1 cellular context compared by ENCODE assay signal in genomic region chr15:72230197-72231065, GRCh38.
TF ChIP-seq lines count a peak whose summit lies in the region.

No MANE protein-coding gene starts in this region.

TF ChIP-seq in HepG2, 621 proteins besides CTCF, POLR2A, EP300 and RAD21 (continued from another document and continues in another):
- peak; percentile 60 for TF ChIP-seq ZNF687 (CRISPR knock-in tag; IDR thresholded peaks at IDR 0.05)
- peak; percentile 57; the same call in 1 of the 2 replicates for TF ChIP-seq ZNF414 (CRISPR knock-in tag; IDR thresholded peaks at IDR 0.05)
- peak; percentile 90 for TF ChIP-seq SAP130 (CRISPR knock-in tag; IDR thresholded peaks at IDR 0.05; ENCODE audit: low read depth)
- peak; percentile 90 for TF ChIP-seq ZC3H13 (CRISPR knock-in tag; IDR thresholded peaks at IDR 0.05)
- TF ChIP-seq SMYD3 (CRISPR knock-in tag; IDR thresholded peaks at IDR 0.05): peak; percentile 23; the same call in 1 of the 2 replicates
- no peak for TF ChIP-seq CREB1 (IDR thresholded peaks at IDR 0.05)
- TF ChIP-seq CREB1 (CRISPR knock-in tag; IDR thresholded peaks at IDR 0.05): no peak
- no peak for TF ChIP-seq ZNF557 (CRISPR knock-in tag; IDR thresholded peaks at IDR 0.05)
- TF ChIP-seq YEATS4 (CRISPR knock-in tag; IDR thresholded peaks at IDR 0.05; ENCODE audit: borderline replicate concordance): peak; percentile 55; the same call in 1 of the 2 replicates
- peak; percentile 27 for TF ChIP-seq ZIK1 (CRISPR knock-in tag; IDR thresholded peaks at IDR 0.05; ENCODE audit: borderline replicate concordance, low read depth)
- peak; percentile 69; the same call in 1 of the 2 replicates for TF ChIP-seq MYC (CRISPR knock-in tag; IDR thresholded peaks at IDR 0.05; ENCODE audit: borderline replicate concordance)
- TF ChIP-seq TP53 (CRISPR knock-in tag; conservative IDR thresholded peaks at IDR 0.05): 0 out of 2 replicates have a peak, but pooled peaks have one; percentile 8
- peak; percentile 17; the same call in 1 of the 2 replicates for TF ChIP-seq ZHX2 (IDR thresholded peaks at IDR 0.05; ENCODE audit: low read depth)
- no peak; the same call in 1 of the 2 replicates for TF ChIP-seq ZHX2 (CRISPR knock-in tag; IDR thresholded peaks at IDR 0.05; ENCODE audit: borderline replicate concordance)
- TF ChIP-seq SP4 (CRISPR knock-in tag; IDR thresholded peaks at IDR 0.05): peak; percentile 46; the same call in 1 of the 2 replicates
- TF ChIP-seq KLF16 (CRISPR knock-in tag; IDR thresholded peaks at IDR 0.05): 0 out of 4 replicates have a peak, but pooled peaks of 1 of the 2 experiments have one; percentile 26
- peak; percentile 57; the same call in 1 of the 2 replicates for TF ChIP-seq ZNF574 (CRISPR knock-in tag; IDR thresholded peaks at IDR 0.05)
- TF ChIP-seq TEF (CRISPR knock-in tag; IDR thresholded peaks at IDR 0.05): peak; percentile 7
- peak; percentile 84 for TF ChIP-seq ZSCAN25 (CRISPR knock-in tag; IDR thresholded peaks at IDR 0.05)
- TF ChIP-seq NFAT5 (CRISPR knock-in tag; IDR thresholded peaks at IDR 0.05): peak; percentile 5
- 0 out of 2 replicates have a peak, but pooled peaks have one; percentile 17 for TF ChIP-seq POGK (CRISPR knock-in tag; conservative IDR thresholded peaks at IDR 0.05)
- no peak for TF ChIP-seq GTF3A (CRISPR knock-in tag; conservative IDR thresholded peaks at IDR 0.05)
- peak; percentile 53 for TF ChIP-seq GATAD2A (CRISPR knock-in tag; IDR thresholded peaks at IDR 0.05)
- TF ChIP-seq AKAP8 (CRISPR knock-in tag; IDR thresholded peaks at IDR 0.05): no peak; the same call in 1 of the 2 replicates
- TF ChIP-seq TARDBP (CRISPR knock-in tag; IDR thresholded peaks at IDR 0.05): peak; percentile 45; the same call in 1 of the 2 replicates
- peak; percentile 49 for TF ChIP-seq ELF3 (CRISPR knock-in tag; IDR thresholded peaks at IDR 0.05)
- peak; percentile 4; the same call in 1 of the 2 replicates for TF ChIP-seq ZNF580 (CRISPR knock-in tag; IDR thresholded peaks at IDR 0.05; ENCODE audit: borderline replicate concordance, low read depth)
- peak; percentile 54; the same call in 1 of the 2 replicates for TF ChIP-seq HES4 (CRISPR knock-in tag; IDR thresholded peaks at IDR 0.05; ENCODE audit: borderline replicate concordance)
- no peak for TF ChIP-seq MLLT10 (CRISPR knock-in tag; IDR thresholded peaks at IDR 0.05)
- TF ChIP-seq KLF12 (CRISPR knock-in tag; IDR thresholded peaks at IDR 0.05; ENCODE audit: borderline replicate concordance): peak; percentile 23; the same call in 1 of the 2 replicates
- 0 out of 2 replicates have a peak, but pooled peaks have one; percentile 8 for TF ChIP-seq ZFAT (CRISPR knock-in tag; conservative IDR thresholded peaks at IDR 0.05)
- peak; percentile 32 for TF ChIP-seq TAF15 (IDR thresholded peaks at IDR 0.05; ENCODE audit: low read depth, low read length, poor library complexity, severe bottlenecking)
- 0 out of 2 replicates have a peak, but pooled peaks have one; percentile 5 for TF ChIP-seq ZNF343 (CRISPR knock-in tag; IDR thresholded peaks at IDR 0.05)
- TF ChIP-seq SNAI1 (CRISPR knock-in tag; IDR thresholded peaks at IDR 0.05; ENCODE audit: borderline replicate concordance): peak; percentile 90; the same call in 1 of the 2 replicates
- TF ChIP-seq ZFY (CRISPR knock-in tag; IDR thresholded peaks at IDR 0.05): peak; percentile 60
